ENCODE assay signal across 8 cellular contexts in the genomic region with DNA sequence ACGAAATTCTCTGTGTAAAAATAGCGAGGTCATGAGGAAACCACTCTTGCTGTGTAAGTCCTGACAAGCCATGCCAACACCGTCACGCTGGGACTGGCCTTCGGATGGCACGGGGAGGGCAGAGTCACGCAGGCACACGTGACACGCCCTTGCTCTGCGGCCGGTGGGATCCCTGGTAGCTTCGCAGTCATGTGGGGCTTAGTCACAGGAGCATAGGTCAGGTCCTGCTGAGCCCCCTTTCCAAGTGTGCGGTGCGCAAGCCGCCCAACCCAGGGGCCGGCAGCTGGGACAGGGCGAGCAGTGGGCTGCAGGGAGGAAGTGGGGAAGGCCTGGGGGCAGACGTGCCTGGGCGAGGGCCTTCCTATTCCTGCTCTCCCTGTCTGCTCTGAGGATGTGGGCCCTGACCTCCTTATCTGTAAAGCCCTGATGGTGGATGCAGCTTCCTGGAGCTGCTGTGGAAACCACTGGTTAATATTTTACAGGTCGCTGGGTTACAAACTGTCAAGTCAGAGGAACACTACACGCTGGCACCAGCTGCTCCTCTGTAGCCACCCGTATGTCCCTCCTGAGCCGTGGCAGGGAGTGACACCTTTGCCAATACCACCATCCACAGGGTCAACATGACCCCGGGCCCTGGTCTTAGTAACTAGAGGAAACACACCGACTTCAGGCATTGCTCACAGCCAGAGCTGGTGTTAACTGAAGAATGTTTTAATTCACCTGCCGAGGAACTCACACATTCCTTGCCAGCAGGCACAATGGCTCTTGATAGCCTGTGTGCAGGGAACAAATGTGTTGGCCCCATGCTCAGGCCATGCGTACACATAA. TPM values are rescaled to one million over a fixed set of nuclear protein-coding genes. Genes with fewer than 3 reads are reported as not detected.
A peak's percentile ranks its signal among the peaks of the same experiment; 100 is the strongest.
DNase-seq lines count a peak whose midpoint lies in the region; ATAC-seq and TF ChIP-seq lines count a peak whose summit lies in the region.

No MANE protein-coding gene starts in this region.

- no peaks in the 10 kb centered on the region for H3K36me3 ChIP-seq in Caco-2 (ENCODE audit: control insufficient read depth, insufficient read depth, low read length)
- H3K36me3 ChIP-seq in right atrium auricular region = no peaks in the 10 kb centered on the region

- H3K4me3 ChIP-seq in Caco-2 (ENCODE audit: low read depth, low read length) = peak overlapping the region; percentile 12; the same call in 1 of the 2 replicates
- no peak overlapping the region for H3K4me3 ChIP-seq in right atrium auricular region
- H3K4me3 ChIP-seq in skin epidermis = no peak overlapping the region

- in situ Hi-C loops in KBM-7 (cut with MboI; ENCODE audit: low pct_unique_long_range_greater_than_20kb, low sequenced_read_pairs) (no loop called here), GM13976 (cut with MboI; ENCODE audit: low sequenced_read_pairs, unreplicated experiment) (loop anchor here (25.0 kb wide), 1 partner anchor 627 kb away; the partner anchor contains the start of gene ZNF516)

- H3K4me1 ChIP-seq in Caco-2 = peaks cover 15% of the 10 kb centered on the region
- H3K4me1 ChIP-seq in right atrium auricular region = peaks cover 0 to 46% of the 10 kb centered on the region in 2 donors

- H3K27ac Mint-ChIP-seq in Caco-2 (ENCODE audit: unreplicated experiment) = peak overlapping the region; percentile 75
- peak overlapping the region; percentile 70 for H3K27ac Mint-ChIP-seq in activated naive CD4-positive, alpha-beta T cell treated with anti-CD3 and anti-CD28 coated beads, Interleukin-2, amount 10 ng/mL, durations not matched to agents 7 days and 5 days

- no peaks in the 10 kb centered on the region for H3K9me3 ChIP-seq in Caco-2
- H3K9me3 ChIP-seq in right atrium auricular region = no peaks in the 10 kb centered on the region

- CTCF ChIA-PET in Caco-2 (lab: Charles Lee) = interaction anchor here (1.4 kb wide), 1 partner anchor 97 kb away, joined by 3 read pairs; no protein-coding TSS in a partner anchor
- CTCF ChIA-PET in activated naive CD4-positive, alpha-beta T cell treated with anti-CD3 and anti-CD28 coated beads, Interleukin-2, amount 10 ng/mL, durations not matched to agents 7 days and 5 days (lab: Charles Lee) = interaction anchor here (0.7 to 2.5 kb wide), 5 partner anchors 9 to 46 kb away, joined by 3 to 10 read pairs (median 3); no protein-coding TSS in a partner anchor

- peaks cover 18% of the 10 kb centered on the region for H3K4me1 Mint-ChIP-seq in Caco-2 (ENCODE audit: low read depth, unreplicated experiment)
- H3K4me1 Mint-ChIP-seq in activated naive CD4-positive, alpha-beta T cell treated with anti-CD3 and anti-CD28 coated beads, Interleukin-2, amount 10 ng/mL, durations not matched to agents 7 days and 5 days = peaks cover 82% of the 10 kb centered on the region

- H3K27me3 ChIP-seq in Caco-2 (replicated peaks; ENCODE audit: control insufficient read depth, insufficient read depth, low read length) (no peaks in the 10 kb centered on the region), right atrium auricular region (no peaks in the 10 kb centered on the region)

- peaks cover 12% of the 10 kb centered on the region for H3K36me3 Mint-ChIP-seq in Caco-2 (ENCODE audit: insufficient read depth, unreplicated experiment)
- peaks cover 63% of the 10 kb centered on the region for H3K36me3 Mint-ChIP-seq in activated naive CD4-positive, alpha-beta T cell treated with anti-CD3 and anti-CD28 coated beads, Interleukin-2, amount 10 ng/mL, durations not matched to agents 7 days and 5 days

- no TSS peak for BruUV-seq in Caco-2 (replicated peaks; lab: Mats Ljungman, UMichigan)

- H3K9me3 Mint-ChIP-seq in Caco-2 (ENCODE audit: unreplicated experiment) = no peaks in the 10 kb centered on the region
- no peaks in the 10 kb centered on the region for H3K9me3 Mint-ChIP-seq in activated naive CD4-positive, alpha-beta T cell treated with anti-CD3 and anti-CD28 coated beads, Interleukin-2, amount 10 ng/mL, durations not matched to agents 7 days and 5 days

- H3K27me3 Mint-ChIP-seq in Caco-2 (ENCODE audit: insufficient read depth, unreplicated experiment) = no peaks in the 10 kb centered on the region
- no peaks in the 10 kb centered on the region for H3K27me3 Mint-ChIP-seq in activated naive CD4-positive, alpha-beta T cell treated with anti-CD3 and anti-CD28 coated beads, Interleukin-2, amount 10 ng/mL, durations not matched to agents 7 days and 5 days

- POLR2A ChIA-PET in Caco-2 (lab: Charles Lee) = interaction anchor here (0.7 to 1.6 kb wide), 2 partner anchors 17 to 23 kb away, joined by 3 to 9 read pairs; partner anchors contain the start of gene MBP

- H3K27ac ChIP-seq in right atrium auricular region = peak overlapping the region; percentile 91 to 98
- peak overlapping the region; percentile 1 to 89 (median 79) for H3K27ac ChIP-seq in skin epidermis

- ATAC-seq in GM21528 (IDR thresholded peaks at IDR 0.05; ENCODE audit: low FRiP score, unreplicated experiment) = peak; percentile 88

- intact Hi-C loops in Caco-2 (cut with micrococcal nuclease; ENCODE audit: unreplicated experiment) = loop anchor here (2.0 kb wide), 2 partner anchors 16 to 26 kb away; no protein-coding TSS in a partner anchor

- peak overlapping the region; percentile 49 for H3K4me3 Mint-ChIP-seq in Caco-2 (ENCODE audit: unreplicated experiment)
- H3K4me3 Mint-ChIP-seq in activated naive CD4-positive, alpha-beta T cell treated with anti-CD3 and anti-CD28 coated beads, Interleukin-2, amount 10 ng/mL, durations not matched to agents 7 days and 5 days = no peak overlapping the region

- DNase-seq in Caco-2 (peak; percentile 62 to 71), KBM-7 (peak; percentile 98), right atrium auricular region (ENCODE audit: low spot score) (peak; percentile 97), GM13976 (ENCODE audit: low spot score) (no peak)
- DNase-seq in activated naive CD4-positive, alpha-beta T cell treated with anti-CD3 and anti-CD28 coated beads, Interleukin-2, amount 10 ng/mL, durations not matched to agents 7 days and 5 days = no peak
- no peak for DNase-seq in activated CD4-positive, CD25-positive, alpha-beta regulatory T cell (lab: John Stamatoyannopoulos, UW)

- TF ChIP-seq CTCF in Caco-2 (IDR thresholded peaks at IDR 0.05; ENCODE audit: insufficient read depth in 1 of 2, low read depth in 1 of 2, low read length in 1 of 2, severe bottlenecking in 1 of 2, unreplicated experiment in 1 of 2) (no peak), right atrium auricular region (IDR thresholded peaks at IDR 0.05) (no peak), GM13976 (IDR thresholded peaks at IDR 0.05; ENCODE audit: borderline replicate concordance, control extremely low read depth, extremely low read depth, insufficient read depth, missing control alignments) (no peak)

RNA-seq across cellular contexts. Expression of gene MBP, which starts 17.8 kb away (rescaled TPM):
- total RNA-seq in Caco-2 (2022) = 7.9 and 11.4 TPM in 2 replicates
- total RNA-seq in right atrium auricular region = 10 to 100 TPM; 15.4 to 15.8 TPM

Comparison
In these comparisons a context has a peak if more than half of its experiments do, and no peak if none do; other contexts are left out.
1. DNase-seq: peak in Caco-2 (2 of 2), KBM-7 (single experiment) and right atrium auricular region (single experiment); none in activated naive CD4-positive, alpha-beta T cell treated with anti-CD3 and anti-CD28 coated beads, Interleukin-2, amount 10 ng/mL, durations not matched to agents 7 days and 5 days (single experiment), activated CD4-positive, CD25-positive, alpha-beta regulatory T cell (0 of 4) and GM13976 (single experiment).